In the genomic region with DNA sequence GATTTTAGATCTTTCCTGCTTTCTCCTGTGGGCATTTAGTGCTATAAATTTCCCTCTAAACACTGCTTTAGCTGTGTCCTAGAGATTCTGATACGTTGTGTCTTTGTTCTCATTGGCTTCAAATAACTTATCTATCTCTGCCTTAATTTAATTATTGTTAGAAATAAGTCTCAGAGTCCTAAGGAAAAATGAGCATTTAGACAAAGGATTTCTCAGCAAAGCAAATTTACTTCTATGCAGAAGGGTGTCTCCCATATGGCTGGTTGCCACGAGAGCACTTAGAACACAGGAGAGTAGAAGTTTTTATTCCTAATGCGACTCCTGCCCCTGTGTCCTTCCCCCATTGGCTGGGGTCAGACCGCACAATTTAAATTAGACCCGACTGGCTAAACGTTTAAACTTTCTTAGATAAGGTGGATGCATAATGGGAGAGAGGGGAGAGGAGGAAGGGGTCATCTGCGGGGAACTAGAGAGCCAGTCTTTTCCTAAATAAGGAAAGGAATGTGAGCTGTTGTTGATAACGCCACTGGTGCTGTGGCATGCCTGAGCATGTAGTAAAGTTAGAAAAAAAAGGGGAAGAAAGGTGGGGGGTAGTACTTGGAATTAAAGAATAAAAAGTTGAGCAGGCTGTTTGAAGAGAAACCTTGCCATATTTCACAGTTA, we compare ENCODE assay signal across 1 cellular context.
A peak's percentile ranks its signal among the peaks of the same experiment; 100 is the strongest.
TF ChIP-seq lines count a peak whose summit lies in the region.

No MANE protein-coding gene starts in this region.

TF ChIP-seq in K562, 482 proteins besides CTCF, POLR2A, EP300 and RAD21 (continued from another document and continues in another):
- TF ChIP-seq JUND (IDR thresholded peaks at IDR 0.05; ENCODE audit: borderline replicate concordance, low read depth, low read length): peak; percentile 9; the same call in 1 of the 2 replicates
- TF ChIP-seq JUND (tag; IDR thresholded peaks at IDR 0.05; ENCODE audit: borderline replicate concordance, low read depth, low read length): no peak; the same call in 2 of the 3 replicates
- TF ChIP-seq KAT7 (CRISPR knock-in tag; IDR thresholded peaks at IDR 0.05; ENCODE audit: borderline replicate concordance): no peak
- TF ChIP-seq, protein P1, sequence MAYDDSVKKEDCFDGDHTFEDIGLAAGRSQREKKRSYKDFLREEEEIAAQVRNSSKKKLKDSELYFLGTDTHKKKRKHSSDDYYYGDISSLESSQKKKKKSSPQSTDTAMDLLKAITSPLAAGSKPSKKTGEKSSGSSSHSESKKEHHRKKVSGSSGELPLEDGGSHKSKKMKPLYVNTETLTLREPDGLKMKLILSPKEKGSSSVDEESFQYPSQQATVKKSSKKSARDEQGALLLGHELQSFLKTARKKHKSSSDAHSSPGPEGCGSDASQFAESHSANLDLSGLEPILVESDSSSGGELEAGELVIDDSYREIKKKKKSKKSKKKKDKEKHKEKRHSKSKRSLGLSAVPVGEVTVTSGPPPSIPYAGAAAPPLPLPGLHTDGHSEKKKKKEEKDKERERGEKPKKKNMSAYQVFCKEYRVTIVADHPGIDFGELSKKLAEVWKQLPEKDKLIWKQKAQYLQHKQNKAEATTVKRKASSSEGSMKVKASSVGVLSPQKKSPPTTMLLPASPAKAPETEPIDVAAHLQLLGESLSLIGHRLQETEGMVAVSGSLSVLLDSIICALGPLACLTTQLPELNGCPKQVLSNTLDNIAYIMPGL (CRISPR knock-in tag; IDR thresholded peaks at IDR 0.05): no peak
- no peak for TF ChIP-seq ZZZ3 (IDR thresholded peaks at IDR 0.05)
- TF ChIP-seq DPF2 (IDR thresholded peaks at IDR 0.05): peak; percentile 42; the same call in 1 of the 2 replicates
- TF ChIP-seq C11orf30 (IDR thresholded peaks at IDR 0.05; ENCODE audit: low read depth): no peak
- TF ChIP-seq, protein P2, sequence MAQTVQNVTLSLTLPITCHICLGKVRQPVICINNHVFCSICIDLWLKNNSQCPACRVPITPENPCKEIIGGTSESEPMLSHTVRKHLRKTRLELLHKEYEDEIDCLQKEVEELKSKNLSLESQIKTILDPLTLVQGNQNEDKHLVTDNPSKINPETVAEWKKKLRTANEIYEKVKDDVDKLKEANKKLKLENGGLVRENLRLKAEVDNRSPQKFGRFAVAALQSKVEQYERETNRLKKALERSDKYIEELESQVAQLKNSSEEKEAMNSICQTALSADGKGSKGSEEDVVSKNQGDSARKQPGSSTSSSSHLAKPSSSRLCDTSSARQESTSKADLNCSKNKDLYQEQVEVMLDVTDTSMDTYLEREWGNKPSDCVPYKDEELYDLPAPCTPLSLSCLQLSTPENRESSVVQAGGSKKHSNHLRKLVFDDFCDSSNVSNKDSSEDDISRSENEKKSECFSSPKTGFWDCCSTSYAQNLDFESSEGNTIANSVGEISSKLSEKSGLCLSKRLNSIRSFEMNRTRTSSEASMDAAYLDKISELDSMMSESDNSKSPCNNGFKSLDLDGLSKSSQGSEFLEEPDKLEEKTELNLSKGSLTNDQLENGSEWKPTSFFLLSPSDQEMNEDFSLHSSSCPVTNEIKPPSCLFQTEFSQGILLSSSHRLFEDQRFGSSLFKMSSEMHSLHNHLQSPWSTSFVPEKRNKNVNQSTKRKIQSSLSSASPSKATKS (CRISPR knock-in tag; IDR thresholded peaks at IDR 0.05): no peak
- TF ChIP-seq, protein P3, sequence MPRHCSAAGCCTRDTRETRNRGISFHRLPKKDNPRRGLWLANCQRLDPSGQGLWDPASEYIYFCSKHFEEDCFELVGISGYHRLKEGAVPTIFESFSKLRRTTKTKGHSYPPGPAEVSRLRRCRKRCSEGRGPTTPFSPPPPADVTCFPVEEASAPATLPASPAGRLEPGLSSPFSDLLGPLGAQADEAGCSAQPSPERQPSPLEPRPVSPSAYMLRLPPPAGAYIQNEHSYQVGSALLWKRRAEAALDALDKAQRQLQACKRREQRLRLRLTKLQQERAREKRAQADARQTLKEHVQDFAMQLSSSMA (CRISPR knock-in tag; IDR thresholded peaks at IDR 0.05): no peak
- no peak for TF ChIP-seq POLR2AphosphoS2 (IDR thresholded peaks at IDR 0.05; ENCODE audit: low read length)
- no peak for TF ChIP-seq CHD1 (IDR thresholded peaks at IDR 0.05; ENCODE audit: low read length)
- peak; percentile 98 to 99 for TF ChIP-seq SRF (CRISPR knock-in tag; IDR thresholded peaks at IDR 0.05)
- TF ChIP-seq PCBP2 (IDR thresholded peaks at IDR 0.05; ENCODE audit: low read depth, low read length, poor library complexity, severe bottlenecking): no peak
- peak; percentile 81; the same call in 1 of the 2 replicates for TF ChIP-seq GTF2E2 (tag; IDR thresholded peaks at IDR 0.05)
- peak; percentile 60; the same call in 1 of the 2 replicates for TF ChIP-seq FOSL1 (tag; conservative IDR thresholded peaks at IDR 0.05)
- 0 out of 2 replicates have a peak, but pooled peaks have one; percentile 15 for TF ChIP-seq KLF13 (tag; IDR thresholded peaks at IDR 0.05; ENCODE audit: borderline replicate concordance, low read depth)
- TF ChIP-seq ETS2 (tag; IDR thresholded peaks at IDR 0.05; ENCODE audit: borderline replicate concordance, poor library complexity, severe bottlenecking): no peak
- TF ChIP-seq PRMT5 (CRISPR knock-in tag; IDR thresholded peaks at IDR 0.05): no peak
- TF ChIP-seq ZNF584 (CRISPR knock-in tag; IDR thresholded peaks at IDR 0.05; ENCODE audit: low read depth): peak; percentile 75; the same call in 1 of the 2 replicates
- TF ChIP-seq ZNF282 (CRISPR knock-in tag; IDR thresholded peaks at IDR 0.05): no peak
- no peak for TF ChIP-seq ZNF311 (CRISPR knock-in tag; IDR thresholded peaks at IDR 0.05)
- TF ChIP-seq ESRRA (IDR thresholded peaks at IDR 0.05; ENCODE audit: borderline replicate concordance, low read depth): peak; percentile 62; the same call in 1 of the 2 replicates
- TF ChIP-seq, protein P4, sequence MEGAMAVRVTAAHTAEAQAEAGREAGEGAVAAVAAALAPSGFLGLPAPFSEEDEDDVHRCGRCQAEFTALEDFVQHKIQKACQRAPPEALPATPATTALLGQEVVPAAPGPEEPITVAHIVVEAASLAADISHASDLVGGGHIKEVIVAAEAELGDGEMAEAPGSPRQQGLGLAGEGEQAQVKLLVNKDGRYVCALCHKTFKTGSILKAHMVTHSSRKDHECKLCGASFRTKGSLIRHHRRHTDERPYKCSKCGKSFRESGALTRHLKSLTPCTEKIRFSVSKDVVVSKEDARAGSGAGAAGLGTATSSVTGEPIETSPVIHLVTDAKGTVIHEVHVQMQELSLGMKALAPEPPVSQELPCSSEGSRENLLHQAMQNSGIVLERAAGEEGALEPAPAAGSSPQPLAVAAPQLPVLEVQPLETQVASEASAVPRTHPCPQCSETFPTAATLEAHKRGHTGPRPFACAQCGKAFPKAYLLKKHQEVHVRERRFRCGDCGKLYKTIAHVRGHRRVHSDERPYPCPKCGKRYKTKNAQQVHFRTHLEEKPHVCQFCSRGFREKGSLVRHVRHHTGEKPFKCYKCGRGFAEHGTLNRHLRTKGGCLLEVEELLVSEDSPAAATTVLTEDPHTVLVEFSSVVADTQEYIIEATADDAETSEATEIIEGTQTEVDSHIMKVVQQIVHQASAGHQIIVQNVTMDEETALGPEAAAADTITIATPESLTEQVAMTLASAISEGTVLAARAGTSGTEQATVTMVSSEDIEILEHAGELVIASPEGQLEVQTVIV (CRISPR knock-in tag; IDR thresholded peaks at IDR 0.05; ENCODE audit: borderline replicate concordance): no peak
- no peak for TF ChIP-seq BACH1 (tag; IDR thresholded peaks at IDR 0.05)
- TF ChIP-seq MBD2 (IDR thresholded peaks at IDR 0.05; ENCODE audit: borderline replicate concordance, low read depth): peak; percentile 33; the same call in 1 of the 2 replicates
- 0 out of 2 replicates have a peak, but pooled peaks have one; percentile 20 for TF ChIP-seq LCOR (CRISPR knock-in tag; IDR thresholded peaks at IDR 0.05)
- TF ChIP-seq ZNF717 (CRISPR knock-in tag; IDR thresholded peaks at IDR 0.05): no peak
- no peak for TF ChIP-seq ZNF217 (CRISPR knock-in tag; IDR thresholded peaks at IDR 0.05)
- TF ChIP-seq TRIM28 (IDR thresholded peaks at IDR 0.05): peak; percentile 95
- peak; percentile 44; the same call in 1 of the 2 replicates for TF ChIP-seq CBX1 (IDR thresholded peaks at IDR 0.05; ENCODE audit: low read depth)
- TF ChIP-seq NFE2L1 (tag; IDR thresholded peaks at IDR 0.05; ENCODE audit: borderline replicate concordance, low read depth): no peak
- TF ChIP-seq, protein P5, sequence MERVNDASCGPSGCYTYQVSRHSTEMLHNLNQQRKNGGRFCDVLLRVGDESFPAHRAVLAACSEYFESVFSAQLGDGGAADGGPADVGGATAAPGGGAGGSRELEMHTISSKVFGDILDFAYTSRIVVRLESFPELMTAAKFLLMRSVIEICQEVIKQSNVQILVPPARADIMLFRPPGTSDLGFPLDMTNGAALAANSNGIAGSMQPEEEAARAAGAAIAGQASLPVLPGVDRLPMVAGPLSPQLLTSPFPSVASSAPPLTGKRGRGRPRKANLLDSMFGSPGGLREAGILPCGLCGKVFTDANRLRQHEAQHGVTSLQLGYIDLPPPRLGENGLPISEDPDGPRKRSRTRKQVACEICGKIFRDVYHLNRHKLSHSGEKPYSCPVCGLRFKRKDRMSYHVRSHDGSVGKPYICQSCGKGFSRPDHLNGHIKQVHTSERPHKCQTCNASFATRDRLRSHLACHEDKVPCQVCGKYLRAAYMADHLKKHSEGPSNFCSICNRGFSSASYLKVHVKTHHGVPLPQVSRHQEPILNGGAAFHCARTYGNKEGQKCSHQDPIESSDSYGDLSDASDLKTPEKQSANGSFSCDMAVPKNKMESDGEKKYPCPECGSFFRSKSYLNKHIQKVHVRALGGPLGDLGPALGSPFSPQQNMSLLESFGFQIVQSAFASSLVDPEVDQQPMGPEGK (CRISPR knock-in tag; IDR thresholded peaks at IDR 0.05; ENCODE audit: borderline replicate concordance): no peak
- TF ChIP-seq, protein P6, sequence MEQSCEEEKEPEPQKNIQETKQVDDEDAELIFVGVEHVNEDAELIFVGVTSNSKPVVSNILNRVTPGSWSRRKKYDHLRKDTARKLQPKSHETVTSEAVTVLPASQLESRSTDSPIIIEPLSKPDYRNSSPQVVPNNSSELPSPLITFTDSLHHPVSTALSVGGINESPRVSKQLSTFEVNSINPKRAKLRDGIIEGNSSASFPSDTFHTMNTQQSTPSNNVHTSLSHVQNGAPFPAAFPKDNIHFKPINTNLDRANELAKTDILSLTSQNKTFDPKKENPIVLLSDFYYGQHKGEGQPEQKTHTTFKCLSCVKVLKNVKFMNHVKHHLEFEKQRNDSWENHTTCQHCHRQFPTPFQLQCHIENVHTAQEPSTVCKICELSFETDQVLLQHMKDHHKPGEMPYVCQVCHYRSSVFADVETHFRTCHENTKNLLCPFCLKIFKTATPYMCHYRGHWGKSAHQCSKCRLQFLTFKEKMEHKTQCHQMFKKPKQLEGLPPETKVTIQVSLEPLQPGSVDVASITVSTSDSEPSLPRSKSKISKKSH (CRISPR knock-in tag; IDR thresholded peaks at IDR 0.05): peak; percentile 88
- TF ChIP-seq SMARCE1 (IDR thresholded peaks at IDR 0.05): peak; percentile 82; the same call in 1 of the 2 replicates
- TF ChIP-seq, protein P7, sequence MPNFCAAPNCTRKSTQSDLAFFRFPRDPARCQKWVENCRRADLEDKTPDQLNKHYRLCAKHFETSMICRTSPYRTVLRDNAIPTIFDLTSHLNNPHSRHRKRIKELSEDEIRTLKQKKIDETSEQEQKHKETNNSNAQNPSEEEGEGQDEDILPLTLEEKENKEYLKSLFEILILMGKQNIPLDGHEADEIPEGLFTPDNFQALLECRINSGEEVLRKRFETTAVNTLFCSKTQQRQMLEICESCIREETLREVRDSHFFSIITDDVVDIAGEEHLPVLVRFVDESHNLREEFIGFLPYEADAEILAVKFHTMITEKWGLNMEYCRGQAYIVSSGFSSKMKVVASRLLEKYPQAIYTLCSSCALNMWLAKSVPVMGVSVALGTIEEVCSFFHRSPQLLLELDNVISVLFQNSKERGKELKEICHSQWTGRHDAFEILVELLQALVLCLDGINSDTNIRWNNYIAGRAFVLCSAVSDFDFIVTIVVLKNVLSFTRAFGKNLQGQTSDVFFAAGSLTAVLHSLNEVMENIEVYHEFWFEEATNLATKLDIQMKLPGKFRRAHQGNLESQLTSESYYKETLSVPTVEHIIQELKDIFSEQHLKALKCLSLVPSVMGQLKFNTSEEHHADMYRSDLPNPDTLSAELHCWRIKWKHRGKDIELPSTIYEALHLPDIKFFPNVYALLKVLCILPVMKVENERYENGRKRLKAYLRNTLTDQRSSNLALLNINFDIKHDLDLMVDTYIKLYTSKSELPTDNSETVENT (CRISPR knock-in tag; IDR thresholded peaks at IDR 0.05): no peak
- TF ChIP-seq, protein P8, sequence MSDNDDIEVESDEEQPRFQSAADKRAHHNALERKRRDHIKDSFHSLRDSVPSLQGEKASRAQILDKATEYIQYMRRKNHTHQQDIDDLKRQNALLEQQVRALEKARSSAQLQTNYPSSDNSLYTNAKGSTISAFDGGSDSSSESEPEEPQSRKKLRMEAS (CRISPR knock-in tag; IDR thresholded peaks at IDR 0.05): no peak
- TF ChIP-seq NFRKB (IDR thresholded peaks at IDR 0.05; ENCODE audit: low read depth): no peak
- no peak for TF ChIP-seq ILK (tag; IDR thresholded peaks at IDR 0.05; ENCODE audit: borderline replicate concordance, low read depth)
- no peak for TF ChIP-seq ZNF583 (CRISPR knock-in tag; IDR thresholded peaks at IDR 0.05)
- TF ChIP-seq IRF2 (CRISPR knock-in tag; IDR thresholded peaks at IDR 0.05): no peak
- TF ChIP-seq, protein P9, sequence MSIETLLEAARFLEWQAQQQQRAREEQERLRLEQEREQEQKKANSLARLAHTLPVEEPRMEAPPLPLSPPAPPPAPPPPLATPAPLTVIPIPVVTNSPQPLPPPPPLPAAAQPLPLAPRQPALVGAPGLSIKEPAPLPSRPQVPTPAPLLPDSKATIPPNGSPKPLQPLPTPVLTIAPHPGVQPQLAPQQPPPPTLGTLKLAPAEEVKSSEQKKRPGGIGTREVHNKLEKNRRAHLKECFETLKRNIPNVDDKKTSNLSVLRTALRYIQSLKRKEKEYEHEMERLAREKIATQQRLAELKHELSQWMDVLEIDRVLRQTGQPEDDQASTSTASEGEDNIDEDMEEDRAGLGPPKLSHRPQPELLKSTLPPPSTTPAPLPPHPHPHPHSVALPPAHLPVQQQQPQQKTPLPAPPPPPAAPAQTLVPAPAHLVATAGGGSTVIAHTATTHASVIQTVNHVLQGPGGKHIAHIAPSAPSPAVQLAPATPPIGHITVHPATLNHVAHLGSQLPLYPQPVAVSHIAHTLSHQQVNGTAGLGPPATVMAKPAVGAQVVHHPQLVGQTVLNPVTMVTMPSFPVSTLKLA (conservative IDR thresholded peaks at IDR 0.05): peak in 1 of 2 experiments; percentile 29; a peak in 1 of 4 replicates
